8 cellular contexts compared by ENCODE assay signal in genomic region chr14:75661499-75661814, GRCh38. TPM values are rescaled to one million over a fixed set of nuclear protein-coding genes. Genes with fewer than 3 reads are reported as not detected.
DNase-seq lines count a peak whose midpoint lies in the region; ATAC-seq, FAIRE-seq and TF ChIP-seq lines count a peak whose summit lies in the region.

No MANE protein-coding gene starts in this region.

- TF ChIP-seq POLR2A in Peyer's patch (IDR thresholded peaks at IDR 0.05): no peak

- TF ChIP-seq CTCF in GM12865 (IDR thresholded peaks at IDR 0.05; ENCODE audit: insufficient read depth, low read depth, low read length, missing control alignments) (no peak), Peyer's patch (IDR thresholded peaks at IDR 0.05) (no peak), fibroblast of pulmonary artery (IDR thresholded peaks at IDR 0.05; ENCODE audit: low read length, missing control alignments) (no peak), psoas muscle (IDR thresholded peaks at IDR 0.05) (no peak)

- H3K9me3 ChIP-seq in Peyer's patch: no peaks in the 10 kb centered on the region
- H3K9me3 ChIP-seq in psoas muscle: no peaks in the 10 kb centered on the region

- H3K4me1 ChIP-seq in Peyer's patch (peaks cover 0 to 28% (median 1%) of the 10 kb centered on the region in 4 donors), psoas muscle (peaks cover 29% of the 10 kb centered on the region)

- no peak for FAIRE-seq in HTR-8/SVneo (lab: Jason Lieb, UNC)

- H3K4me3 ChIP-seq in GM12865 (ENCODE audit: low read depth, low read length) (peak overlapping the region; percentile 98), Peyer's patch (peak overlapping the region; percentile 57 to 98 (median 82)), fibroblast of pulmonary artery (replicated peaks; ENCODE audit: low read depth, low read length) (peak overlapping the region; percentile 92), psoas muscle (peak overlapping the region; percentile 93)

- H3K27me3 ChIP-seq in Peyer's patch (no peaks in the 10 kb centered on the region), psoas muscle (ENCODE audit: insufficient read depth in 3 of 3, low read length in 2 of 3) (no peaks in the 10 kb centered on the region)

- H3K27ac ChIP-seq in Peyer's patch: peak overlapping the region; percentile 71 to 89 (median 82)
- peak overlapping the region; percentile 77 for H3K27ac ChIP-seq in psoas muscle

- intact Hi-C loops in psoas muscle (cut with DNase I): loop anchor here in 1 of 2 donors (5.0 kb wide), 1 partner anchor 321 kb away; the partner anchor contains the start of gene TGFB3

- peak in 3 of 4 donors; percentile 8 to 24 (median 12) for ATAC-seq in psoas muscle
- no peak for ATAC-seq in GM19023 (IDR thresholded peaks at IDR 0.05; ENCODE audit: unreplicated experiment)
- ATAC-seq in GM21717 (IDR thresholded peaks at IDR 0.05; ENCODE audit: unreplicated experiment): no peak

- DNase-seq in GM12865 (ENCODE audit: low read depth) (no peak), Peyer's patch (no peak), fibroblast of pulmonary artery (ENCODE audit: low read depth) (no peak), psoas muscle (no peak), HTR-8/SVneo (ENCODE audit: insufficient read length, low spot score) (no peak), SKM-1 treated with dmso at 0.1 percent for 144 hours (lab: John Stamatoyannopoulos, UW; ENCODE audit: unreplicated experiment) (no peak)

- 0 to 1% (median 0%) methylated on average over 18 of the region's 18 CpGs for whole genome bisulfite sequencing in psoas muscle, 3 donors

- peaks cover 0 to 13% (median 0%) of the 10 kb centered on the region in 3 donors for H3K36me3 ChIP-seq in Peyer's patch
- peaks cover 0 to 10% of the 10 kb centered on the region in 2 donors for H3K36me3 ChIP-seq in psoas muscle (ENCODE audit: insufficient read depth in 1 of 2, low read depth in 1 of 2)

RNA-seq across cellular contexts. Expression of gene TTLL5, which starts 0.4 kb away (rescaled TPM):
- total RNA-seq in Peyer's patch (10 to 100 TPM; 33.6 to 82.5 (median 46.4) TPM), psoas muscle (10 to 100 TPM in 3 of 4 donors, 1 to 10 TPM in 1; 5.7 to 17.2 (median 11.0) TPM)
- 1 to 10 TPM; 4.6 to 9.1 (median 5.5) TPM for polyA plus RNA-seq in psoas muscle

RNA-seq across cellular contexts. Expression of gene ERG28, which starts 0.8 kb away (rescaled TPM):
- 10 to 100 TPM in 2 of 4 donors, 1 to 10 TPM in 1, not detected in 1; 8.6 to 14.9 (median 14.7) TPM for total RNA-seq in Peyer's patch
- total RNA-seq in psoas muscle: 1 to 10 TPM; 3.6 to 6.1 (median 4.8) TPM
- polyA plus RNA-seq in psoas muscle: 1 to 10 TPM; 4.9 to 6.4 (median 5.6) TPM

Comparison
In these comparisons a context has a peak if more than half of its experiments do, and no peak if none do; other contexts are left out.
1. ATAC-seq: peak in psoas muscle (3 of 4); none in GM19023 (single experiment) and GM21717 (single experiment).
2. Peak in every context shown above with its lines, with median percentiles within 50 percentile points of each other: H3K4me3 ChIP-seq.